13 cellular contexts compared by ENCODE assay signal in genomic region chr2:71748227-71748626, GRCh38.
DNase-seq lines count a peak whose midpoint lies in the region; TF ChIP-seq lines count a peak whose summit lies in the region.
"Had no signal": no experiment of that assay in that cellular context is flagged by ENCODE, and none has a peak within 500 bp of the region (broad histone marks: within the 10 kb centered on the region; RNA-seq: fewer than 3 reads in every experiment).

No MANE protein-coding gene starts in this region.

- H3K27me3 ChIP-seq in brain microvascular endothelial cell (replicated peaks) (no peaks in the 10 kb centered on the region), thyroid gland (no peaks in the 10 kb centered on the region)
- H3K27me3 ChIP-seq: upper lobe of left lung had no signal

- intact Hi-C loops in thyroid gland (cut with DNase I): no loop called here

- TF ChIP-seq POLR2A in thyroid gland (IDR thresholded peaks at IDR 0.05): no peak

- no peak overlapping the region for H3K27ac ChIP-seq in brain microvascular endothelial cell
- peak overlapping the region in 2 of 3 donors; percentile 25 to 55 for H3K27ac ChIP-seq in thyroid gland

- H3K36me3 ChIP-seq in brain microvascular endothelial cell (replicated peaks) (no peaks in the 10 kb centered on the region), thyroid gland (no peaks in the 10 kb centered on the region)
- H3K36me3 ChIP-seq: upper lobe of left lung had no signal

- no peak overlapping the region for H3K4me3 ChIP-seq in brain microvascular endothelial cell (ENCODE audit: low read depth, low read length)
- no peak overlapping the region for H3K4me3 ChIP-seq in thyroid gland (replicated peaks in 1 of 3)
- H3K4me3 ChIP-seq: upper lobe of left lung had no signal

- TF ChIP-seq CTCF in brain microvascular endothelial cell (IDR thresholded peaks at IDR 0.05; ENCODE audit: low read depth, low read length, missing control alignments) (no peak), thyroid gland (IDR thresholded peaks at IDR 0.05) (no peak)

- peaks cover 0 to 25% of the 10 kb centered on the region in 2 donors for H3K4me1 ChIP-seq in thyroid gland

- DNase-seq in LHCN-M2 (ENCODE audit: low read depth) (peak; percentile 85), brain microvascular endothelial cell (peak; percentile 38), islet precursor cell (peak; percentile 88), thyroid gland (peak; percentile 18 to 21), cerebellar cortex (ENCODE audit: low spot score) (no peak), NCI-H345 treated with DMSO at 0.1 percent for 48 hours (lab: John Stamatoyannopoulos, UW; ENCODE audit: unreplicated experiment) (no peak), cerebellum (ENCODE audit: low spot score) (no peak), SHP77 (lab: John Stamatoyannopoulos, UW) (no peak)
- DNase-seq: activated naive CD8-positive, alpha-beta T cell treated with anti-CD3 and anti-CD28 coated beads, Interleukin-2, amount 50 U/mL, for 24 hours; DMS79 treated with DMSO at 0.1 percent for 48 hours; left colon; NCI-H524 treated with DMSO at 0.1 percent for 48 hours; upper lobe of left lung had no signal

- H3K9me3 ChIP-seq in thyroid gland: no peaks in the 10 kb centered on the region
- H3K9me3 ChIP-seq: upper lobe of left lung had no signal

- in situ Hi-C loops in brain microvascular endothelial cell (cut with HindIII; ENCODE audit: low pct_ligation_motif_present, low sequenced_read_pairs): no loop called here

- WGBS in thyroid gland, 2 donors: 68 to 87% methylated on average over 5 of the region's 5 CpGs

Comparison
In these comparisons a context has a peak if more than half of its experiments do, and no peak if none do; other contexts are left out.
1. DNase-seq: peak in LHCN-M2 (single experiment), brain microvascular endothelial cell (single experiment), islet precursor cell (single experiment) and thyroid gland (2 of 2); none in cerebellar cortex (single experiment), NCI-H345 treated with DMSO at 0.1 percent for 48 hours (single experiment), cerebellum (single experiment) and SHP77 (0 of 2).